30 cellular contexts compared by ENCODE assay signal in genomic region chr22:31446208-31446607, GRCh38.
"Had no signal": no experiment of that assay in that cellular context is flagged by ENCODE, and none has a peak within 500 bp of the region (broad histone marks: within the 10 kb centered on the region; RNA-seq: fewer than 3 reads in every experiment).

No MANE protein-coding gene starts in this region.

- H3K27me3 ChIP-seq: adrenal gland, body of pancreas, breast epithelium, MG63, SJSA1 had no signal

- H3K9me3 Mint-ChIP-seq: activated CD4-positive, alpha-beta T cell treated with anti-CD3 and anti-CD28 coated beads, Interleukin-2, amount 10 ng/mL, durations not matched to agents 24 days and 14 days; activated naive CD4-positive, alpha-beta T cell treated with anti-CD3 and anti-CD28 coated beads for 36 hours; activated naive CD4-positive, alpha-beta T cell treated with anti-CD3 and anti-CD28 coated beads, Interleukin-2, amount 50 U/mL, for 72 hours; activated T-helper 1 cell treated with anti-CD3 and anti-CD28 coated beads, Interleukin-12 subunit alpha, Interleukin-12 subunit beta, Interleukin-2, Interleukin-4 antibody, amounts not matched to agents 30 ng/mL and 10 ng/mL and 1 ng/mL, durations not matched to agents 14 hours and 24 hours and 36 hours; T-helper 1 cell treated with Interleukin-12 subunit alpha and Interleukin-12 subunit beta and Interleukin-4 antibody, amounts not matched to agents 30 μg/mL and 1 μg/mL, for 36 hours; T-helper 2 cell treated with Interferon-gamma antibody and Interleukin-4, amounts not matched to agents 5 μg/mL and 100 μg/mL, for 36 hours had no signal

- H3K27me3 Mint-ChIP-seq: activated CD4-positive, alpha-beta T cell treated with anti-CD3 and anti-CD28 coated beads, Interleukin-2, amount 10 ng/mL, durations not matched to agents 24 days and 14 days had no signal

- H3K36me3 ChIP-seq: breast epithelium had no signal

- DNase-seq: activated CD4-positive, alpha-beta T cell treated with anti-CD3 and anti-CD28 coated beads, Interleukin-2, amount 10 ng/mL, durations not matched to agents 24 days and 14 days; activated CD4-positive, alpha-beta T cell treated with anti-CD3 and anti-CD28 coated beads, Interleukin-2, amount 50 U/mL, for 4 hours; activated CD8-positive, alpha-beta memory T cell treated with anti-CD3 and anti-CD28 coated beads, Interleukin-2, amount 50 U/mL, for 4 hours; activated gamma-delta T cell treated with Interleukin-2 at 50 U/mL for 16 hours; activated naive CD4-positive, alpha-beta T cell treated with anti-CD3 and anti-CD28 coated beads for 36 hours; body of pancreas; caudate nucleus; cerebellar nuclear complex; Kasumi-1; KBM-7; MG63; MV-4-11; NCI-H1092; NCI-H1436 treated with DMSO at 0.1 percent for 48 hours; NCI-H1694 treated with DMSO at 0.1 percent for 48 hours; NCI-H2029; NCI-H2171; NCI-H510A; NCI-H526; NCI-H748 treated with DMSO at 0.1 percent for 48 hours; OCI-M1; SHP77; SK-N-SH had no signal

- H3K9ac ChIP-seq: SK-N-SH had no signal

- H3K4me1 ChIP-seq: body of pancreas, breast epithelium, SJSA1 had no signal

- H3K27ac Mint-ChIP-seq: T-helper 1 cell treated with Interleukin-12 subunit alpha and Interleukin-12 subunit beta and Interleukin-4 antibody, amounts not matched to agents 30 μg/mL and 1 μg/mL, for 36 hours; T-helper 2 cell treated with Interferon-gamma antibody and Interleukin-4, amounts not matched to agents 5 μg/mL and 100 μg/mL, for 36 hours had no signal

- H3K4me2 ChIP-seq: SK-N-SH had no signal

- H3K9me3 ChIP-seq: adrenal gland, body of pancreas, breast epithelium, MG63, SJSA1, SK-N-SH had no signal

- ATAC-seq: body of pancreas had no signal

- H3K4me3 ChIP-seq: adrenal gland, body of pancreas, breast epithelium, MG63, SJSA1 had no signal

- H3K27ac ChIP-seq: adrenal gland, body of pancreas, breast epithelium, SJSA1 had no signal

- H3K4me3 Mint-ChIP-seq: activated CD4-positive, alpha-beta T cell treated with anti-CD3 and anti-CD28 coated beads, Interleukin-2, amount 10 ng/mL, durations not matched to agents 24 days and 14 days; activated naive CD4-positive, alpha-beta T cell treated with anti-CD3 and anti-CD28 coated beads for 36 hours; activated T-helper 1 cell treated with anti-CD3 and anti-CD28 coated beads, Interleukin-12 subunit alpha, Interleukin-12 subunit beta, Interleukin-2, Interleukin-4 antibody, amounts not matched to agents 30 ng/mL and 10 ng/mL and 1 ng/mL, durations not matched to agents 14 hours and 24 hours and 36 hours; T-helper 1 cell treated with Interleukin-12 subunit alpha and Interleukin-12 subunit beta and Interleukin-4 antibody, amounts not matched to agents 30 μg/mL and 1 μg/mL, for 36 hours; T-helper 2 cell treated with Interferon-gamma antibody and Interleukin-4, amounts not matched to agents 5 μg/mL and 100 μg/mL, for 36 hours had no signal
